31 cellular contexts compared by ENCODE assay signal in genomic region chrX:155270969-155271368, GRCh38. TPM values are rescaled to one million over a fixed set of nuclear protein-coding genes. Genes with fewer than 3 reads are reported as not detected.
"Had no signal": no experiment of that assay in that cellular context is flagged by ENCODE, and none has a peak within 500 bp of the region (broad histone marks: within the 10 kb centered on the region; RNA-seq: fewer than 3 reads in every experiment).

No MANE protein-coding gene starts in this region.

- DNase-seq: colonic mucosa; cortex of kidney; dermis blood vessel endothelial cell; dorsolateral prefrontal cortex; effector CD4-positive, alpha-beta T cell; effector CD8-positive, alpha-beta T cell; effector memory CD4-positive, alpha-beta T cell; effector memory CD8-positive, alpha-beta T cell; endodermal cell; erythroblast; esophagus squamous epithelium; foreskin fibroblast; foreskin keratinocyte; foreskin melanocyte; gastrocnemius medialis; glutamatergic neuron; head of caudate nucleus; heart left ventricle; heart right ventricle had no signal

- H3K4me2 ChIP-seq: hepatocyte had no signal

- H2AFZ ChIP-seq: hepatocyte had no signal

- H3K27me3 ChIP-seq: colonic mucosa, esophagus muscularis mucosa, esophagus squamous epithelium, foreskin keratinocyte, gastrocnemius medialis, gastroesophageal sphincter, heart left ventricle, heart right ventricle, hepatocyte had no signal

- H3K27me3 Mint-ChIP-seq: dendritic cell treated with granulocyte-macrophage colony-stimulating factor and Interleukin-4, amounts not matched to agents 40 ng/mL and 50 ng/mL, for 4 days; effector memory CD8-positive, alpha-beta T cell had no signal

- FAIRE-seq: endometrium, endothelial cell of umbilical vein, frontal cortex had no signal

- H3K4me3 ChIP-seq: colonic mucosa, coronary artery, dorsolateral prefrontal cortex, esophagus muscularis mucosa, esophagus squamous epithelium, gastrocnemius medialis, gastroesophageal sphincter, heart left ventricle, heart right ventricle, hepatocyte had no signal

- H3K4me1 Mint-ChIP-seq: endodermal cell had no signal

- H3K4me3 Mint-ChIP-seq: dendritic cell treated with granulocyte-macrophage colony-stimulating factor and Interleukin-4, amounts not matched to agents 40 ng/mL and 50 ng/mL, for 4 days; effector memory CD8-positive, alpha-beta T cell; endodermal cell had no signal

- H3K4me1 ChIP-seq: colonic mucosa, esophagus muscularis mucosa, esophagus squamous epithelium, foreskin keratinocyte, gastrocnemius medialis, gastroesophageal sphincter, heart left ventricle, heart right ventricle had no signal

- H3K79me2 ChIP-seq: hepatocyte had no signal

- H3K9me3 ChIP-seq: colonic mucosa, esophagus muscularis mucosa, esophagus squamous epithelium, gastrocnemius medialis, gastroesophageal sphincter had no signal

- ATAC-seq: effector memory CD8-positive, alpha-beta T cell; esophagus mucosa; foreskin keratinocyte; gastrocnemius medialis; gastroesophageal sphincter; heart left ventricle; heart right ventricle had no signal

- H3K36me3 ChIP-seq: colonic mucosa, esophagus squamous epithelium, gastrocnemius medialis, gastroesophageal sphincter, heart left ventricle had no signal

- H3K27ac ChIP-seq: colonic mucosa, coronary artery, dorsolateral prefrontal cortex, epithelial cell of prostate, esophagus muscularis mucosa, esophagus squamous epithelium, foreskin keratinocyte, gastrocnemius medialis, gastroesophageal sphincter, heart left ventricle, heart right ventricle, hepatocyte had no signal

- H3K27ac Mint-ChIP-seq: dendritic cell treated with granulocyte-macrophage colony-stimulating factor and Interleukin-4, amounts not matched to agents 40 ng/mL and 50 ng/mL, for 4 days; effector memory CD8-positive, alpha-beta T cell; endodermal cell had no signal

- H3K9me3 Mint-ChIP-seq: effector memory CD8-positive, alpha-beta T cell had no signal

RNA-seq across cellular contexts. Expression of gene RAB39B, which starts 6.7 kb away (rescaled TPM):
- total RNA-seq: endothelial cell of umbilical vein, epithelial cell of proximal tubule, esophagus mucosa, foreskin keratinocyte, glomerular endothelial cell had no signal
- polyA plus RNA-seq: endothelial cell of umbilical vein had no signal
